ENCODE assay signal across 27 cellular contexts in genomic region chr13:59643239-59643865, GRCh38.
"Had no signal": no experiment of that assay in that cellular context is flagged by ENCODE, and none has a peak within 500 bp of the region (broad histone marks: within the 10 kb centered on the region; RNA-seq: fewer than 3 reads in every experiment).

No MANE protein-coding gene starts in this region.

- H3K4me3 Mint-ChIP-seq: activated CD4-positive, alpha-beta memory T cell treated with anti-CD3 and anti-CD28 coated beads for 36 hours; activated CD4-positive, alpha-beta T cell treated with anti-CD3 and anti-CD28 coated beads, Interleukin-2, amount 10 ng/mL, durations not matched to agents 24 days and 14 days; activated naive CD4-positive, alpha-beta T cell treated with anti-CD3 and anti-CD28 coated beads, Interleukin-2, amount 10 ng/mL, durations not matched to agents 7 days and 5 days; activated naive CD8-positive, alpha-beta T cell treated with anti-CD3 and anti-CD28 coated beads, Interleukin-2, amount 10 ng/mL, durations not matched to agents 7 days and 5 days; activated T-cell treated with anti-CD3 and anti-CD28 coated beads, Interleukin-2, amount 50 U/mL, for 24 hours; dendritic cell treated with granulocyte-macrophage colony-stimulating factor and Interleukin-4, amounts not matched to agents 40 ng/mL and 50 ng/mL, for 4 days; endodermal cell; natural killer cell treated with Interleukin-12 subunit alpha and Interleukin-12 subunit beta and Interleukin-15 and Interleukin-18, amount 100 ng/mL, for 72 hours; stimulated activated memory B cell treated with anti-CD40 and anti-IgM and Interleukin-4, amounts not matched to agents 10 μg/mL and 1 μg/mL and 100 μg/mL, for 72 hours; stimulated activated naive CD8-positive, alpha-beta T cell treated with anti-CD3 and anti-CD28 coated beads, Interleukin-15, amount 100 ng/mL, for 72 hours; T-helper 17 cell had no signal

- H3K4me1 Mint-ChIP-seq: activated CD4-positive, alpha-beta T cell treated with anti-CD3 and anti-CD28 coated beads, Interleukin-2, amount 10 ng/mL, durations not matched to agents 24 days and 14 days; activated naive CD4-positive, alpha-beta T cell treated with anti-CD3 and anti-CD28 coated beads, Interleukin-2, amount 10 ng/mL, durations not matched to agents 7 days and 5 days; activated naive CD8-positive, alpha-beta T cell treated with anti-CD3 and anti-CD28 coated beads, Interleukin-2, amount 10 ng/mL, durations not matched to agents 7 days and 5 days; stimulated activated memory B cell treated with anti-CD40 and anti-IgM and Interleukin-4, amounts not matched to agents 10 μg/mL and 1 μg/mL and 100 μg/mL, for 72 hours; stimulated activated naive CD8-positive, alpha-beta T cell treated with anti-CD3 and anti-CD28 coated beads, Interleukin-15, amount 100 ng/mL, for 72 hours; T-helper 17 cell had no signal

- H3K9me3 Mint-ChIP-seq: activated CD4-positive, alpha-beta memory T cell treated with anti-CD3 and anti-CD28 coated beads for 36 hours; activated CD4-positive, alpha-beta T cell treated with anti-CD3 and anti-CD28 coated beads, Interleukin-2, amount 10 ng/mL, durations not matched to agents 24 days and 14 days; activated naive CD4-positive, alpha-beta T cell treated with anti-CD3 and anti-CD28 coated beads, Interleukin-2, amount 10 ng/mL, durations not matched to agents 7 days and 5 days; activated naive CD8-positive, alpha-beta T cell treated with anti-CD3 and anti-CD28 coated beads, Interleukin-2, amount 10 ng/mL, durations not matched to agents 7 days and 5 days; activated T-cell treated with anti-CD3 and anti-CD28 coated beads, Interleukin-2, amount 50 U/mL, for 24 hours; dendritic cell treated with granulocyte-macrophage colony-stimulating factor and Interleukin-4, amounts not matched to agents 40 ng/mL and 50 ng/mL, for 4 days; endodermal cell; natural killer cell treated with Interleukin-12 subunit alpha and Interleukin-12 subunit beta and Interleukin-15 and Interleukin-18, amount 100 ng/mL, for 72 hours; stimulated activated memory B cell treated with anti-CD40 and anti-IgM and Interleukin-4, amounts not matched to agents 10 μg/mL and 1 μg/mL and 100 μg/mL, for 72 hours; stimulated activated naive CD8-positive, alpha-beta T cell treated with anti-CD3 and anti-CD28 coated beads, Interleukin-15, amount 100 ng/mL, for 72 hours had no signal

- H3K27me3 Mint-ChIP-seq: activated CD4-positive, alpha-beta memory T cell treated with anti-CD3 and anti-CD28 coated beads for 36 hours; activated CD4-positive, alpha-beta T cell treated with anti-CD3 and anti-CD28 coated beads, Interleukin-2, amount 10 ng/mL, durations not matched to agents 24 days and 14 days; activated naive CD4-positive, alpha-beta T cell treated with anti-CD3 and anti-CD28 coated beads, Interleukin-2, amount 10 ng/mL, durations not matched to agents 7 days and 5 days; activated T-cell treated with anti-CD3 and anti-CD28 coated beads, Interleukin-2, amount 50 U/mL, for 24 hours; stimulated activated memory B cell treated with anti-CD40 and anti-IgM and Interleukin-4, amounts not matched to agents 10 μg/mL and 1 μg/mL and 100 μg/mL, for 72 hours; stimulated activated naive CD8-positive, alpha-beta T cell treated with anti-CD3 and anti-CD28 coated beads, Interleukin-15, amount 100 ng/mL, for 72 hours had no signal

- DNase-seq: activated CD4-positive, alpha-beta memory T cell treated with anti-CD3 and anti-CD28 coated beads for 36 hours; activated CD4-positive, alpha-beta T cell treated with anti-CD3 and anti-CD28 coated beads, Interleukin-2, amount 10 ng/mL, durations not matched to agents 24 days and 14 days; activated CD4-positive, CD25-positive, alpha-beta regulatory T cell treated with anti-CD3 and anti-CD28 coated beads, Interleukin-2, amount 50 U/mL, for 72 hours; activated CD8-positive, alpha-beta memory T cell treated with anti-CD3 and anti-CD28 coated beads, Interleukin-2, amount 50 U/mL, for 4 hours; activated gamma-delta T cell; activated naive CD4-positive, alpha-beta T cell treated with anti-CD3 and anti-CD28 coated beads, Interleukin-2, amount 10 ng/mL, durations not matched to agents 7 days and 5 days; activated naive CD8-positive, alpha-beta T cell treated with anti-CD3 and anti-CD28 coated beads, Interleukin-2, amount 10 ng/mL, durations not matched to agents 7 days and 5 days; activated T-cell treated with anti-CD3 and anti-CD28 coated beads, Interleukin-2, amount 50 U/mL, for 24 hours; brain microvascular endothelial cell; foreskin keratinocyte; heart right ventricle; left lung; lower lobe of right lung; mucosa of descending colon; stimulated activated CD4-positive, alpha-beta T cell treated with anti-CD3 and anti-CD28 coated beads, Interleukin-4, amount 100 ng/mL, for 4 hours; stimulated activated CD8-positive, alpha-beta memory T cell treated with anti-CD3 and anti-CD28 coated beads, Interleukin-4, amount 100 ng/mL, for 48 hours; stimulated activated naive CD8-positive, alpha-beta T cell treated with anti-CD3 and anti-CD28 coated beads, Interleukin-15, amount 100 ng/mL, for 72 hours; substantia nigra; T-helper 17 cell; T1000; upper lobe of right lung had no signal

- ATAC-seq: esophagus mucosa; foreskin keratinocyte; heart right ventricle; left lung; lower lobe of right lung; mucosa of descending colon; sciatic nerve; stimulated activated memory B cell treated with anti-CD40 and anti-IgM and Interleukin-4, amounts not matched to agents 10 μg/mL and 1 μg/mL and 100 μg/mL, for 72 hours; stimulated activated naive CD8-positive, alpha-beta T cell treated with anti-CD3 and anti-CD28 coated beads, Interleukin-15, amount 100 ng/mL, for 72 hours; T-helper 17 cell; upper lobe of right lung had no signal

- H3K27ac Mint-ChIP-seq: activated CD4-positive, alpha-beta memory T cell treated with anti-CD3 and anti-CD28 coated beads for 36 hours; activated CD4-positive, alpha-beta T cell treated with anti-CD3 and anti-CD28 coated beads, Interleukin-2, amount 10 ng/mL, durations not matched to agents 24 days and 14 days; activated naive CD4-positive, alpha-beta T cell treated with anti-CD3 and anti-CD28 coated beads, Interleukin-2, amount 10 ng/mL, durations not matched to agents 7 days and 5 days; activated naive CD8-positive, alpha-beta T cell treated with anti-CD3 and anti-CD28 coated beads, Interleukin-2, amount 10 ng/mL, durations not matched to agents 7 days and 5 days; activated T-cell treated with anti-CD3 and anti-CD28 coated beads, Interleukin-2, amount 50 U/mL, for 24 hours; dendritic cell treated with granulocyte-macrophage colony-stimulating factor and Interleukin-4, amounts not matched to agents 40 ng/mL and 50 ng/mL, for 4 days; natural killer cell treated with Interleukin-12 subunit alpha and Interleukin-12 subunit beta and Interleukin-15 and Interleukin-18, amount 100 ng/mL, for 72 hours; stimulated activated memory B cell treated with anti-CD40 and anti-IgM and Interleukin-4, amounts not matched to agents 10 μg/mL and 1 μg/mL and 100 μg/mL, for 72 hours; stimulated activated naive CD8-positive, alpha-beta T cell treated with anti-CD3 and anti-CD28 coated beads, Interleukin-15, amount 100 ng/mL, for 72 hours; T-helper 17 cell had no signal

- H3K36me3 Mint-ChIP-seq: activated CD4-positive, alpha-beta memory T cell treated with anti-CD3 and anti-CD28 coated beads for 36 hours; activated naive CD4-positive, alpha-beta T cell treated with anti-CD3 and anti-CD28 coated beads, Interleukin-2, amount 10 ng/mL, durations not matched to agents 7 days and 5 days; activated naive CD8-positive, alpha-beta T cell treated with anti-CD3 and anti-CD28 coated beads, Interleukin-2, amount 10 ng/mL, durations not matched to agents 7 days and 5 days; natural killer cell treated with Interleukin-12 subunit alpha and Interleukin-12 subunit beta and Interleukin-15 and Interleukin-18, amount 100 ng/mL, for 72 hours; stimulated activated memory B cell treated with anti-CD40 and anti-IgM and Interleukin-4, amounts not matched to agents 10 μg/mL and 1 μg/mL and 100 μg/mL, for 72 hours had no signal
